1 cellular context compared by ENCODE assay signal in the genomic region with DNA sequence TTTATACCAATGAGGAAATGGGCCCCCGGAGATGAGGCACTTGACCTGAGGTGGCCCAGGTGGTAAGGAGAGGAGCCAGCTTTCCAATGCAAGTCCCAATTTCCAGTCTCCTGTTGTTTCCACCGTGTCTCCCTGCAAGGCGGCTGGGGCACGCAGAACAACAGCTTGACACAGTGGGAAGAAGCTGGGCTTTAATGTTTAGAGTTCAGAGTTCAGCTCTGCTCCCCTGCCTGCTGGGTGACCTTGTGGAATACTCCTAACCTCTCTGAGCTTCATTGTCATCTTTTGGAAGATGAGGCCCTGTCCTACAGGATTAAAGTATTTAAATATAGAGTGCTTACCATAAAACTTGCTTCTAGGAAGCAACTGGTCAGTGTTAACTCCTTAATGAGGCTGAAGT.
TF ChIP-seq lines count a peak whose summit lies in the region.

No MANE protein-coding gene starts in this region.

TF ChIP-seq in GM23338, 12 proteins besides CTCF, POLR2A, EP300 and RAD21 (continued from another document):
- TF ChIP-seq, protein P1, sequence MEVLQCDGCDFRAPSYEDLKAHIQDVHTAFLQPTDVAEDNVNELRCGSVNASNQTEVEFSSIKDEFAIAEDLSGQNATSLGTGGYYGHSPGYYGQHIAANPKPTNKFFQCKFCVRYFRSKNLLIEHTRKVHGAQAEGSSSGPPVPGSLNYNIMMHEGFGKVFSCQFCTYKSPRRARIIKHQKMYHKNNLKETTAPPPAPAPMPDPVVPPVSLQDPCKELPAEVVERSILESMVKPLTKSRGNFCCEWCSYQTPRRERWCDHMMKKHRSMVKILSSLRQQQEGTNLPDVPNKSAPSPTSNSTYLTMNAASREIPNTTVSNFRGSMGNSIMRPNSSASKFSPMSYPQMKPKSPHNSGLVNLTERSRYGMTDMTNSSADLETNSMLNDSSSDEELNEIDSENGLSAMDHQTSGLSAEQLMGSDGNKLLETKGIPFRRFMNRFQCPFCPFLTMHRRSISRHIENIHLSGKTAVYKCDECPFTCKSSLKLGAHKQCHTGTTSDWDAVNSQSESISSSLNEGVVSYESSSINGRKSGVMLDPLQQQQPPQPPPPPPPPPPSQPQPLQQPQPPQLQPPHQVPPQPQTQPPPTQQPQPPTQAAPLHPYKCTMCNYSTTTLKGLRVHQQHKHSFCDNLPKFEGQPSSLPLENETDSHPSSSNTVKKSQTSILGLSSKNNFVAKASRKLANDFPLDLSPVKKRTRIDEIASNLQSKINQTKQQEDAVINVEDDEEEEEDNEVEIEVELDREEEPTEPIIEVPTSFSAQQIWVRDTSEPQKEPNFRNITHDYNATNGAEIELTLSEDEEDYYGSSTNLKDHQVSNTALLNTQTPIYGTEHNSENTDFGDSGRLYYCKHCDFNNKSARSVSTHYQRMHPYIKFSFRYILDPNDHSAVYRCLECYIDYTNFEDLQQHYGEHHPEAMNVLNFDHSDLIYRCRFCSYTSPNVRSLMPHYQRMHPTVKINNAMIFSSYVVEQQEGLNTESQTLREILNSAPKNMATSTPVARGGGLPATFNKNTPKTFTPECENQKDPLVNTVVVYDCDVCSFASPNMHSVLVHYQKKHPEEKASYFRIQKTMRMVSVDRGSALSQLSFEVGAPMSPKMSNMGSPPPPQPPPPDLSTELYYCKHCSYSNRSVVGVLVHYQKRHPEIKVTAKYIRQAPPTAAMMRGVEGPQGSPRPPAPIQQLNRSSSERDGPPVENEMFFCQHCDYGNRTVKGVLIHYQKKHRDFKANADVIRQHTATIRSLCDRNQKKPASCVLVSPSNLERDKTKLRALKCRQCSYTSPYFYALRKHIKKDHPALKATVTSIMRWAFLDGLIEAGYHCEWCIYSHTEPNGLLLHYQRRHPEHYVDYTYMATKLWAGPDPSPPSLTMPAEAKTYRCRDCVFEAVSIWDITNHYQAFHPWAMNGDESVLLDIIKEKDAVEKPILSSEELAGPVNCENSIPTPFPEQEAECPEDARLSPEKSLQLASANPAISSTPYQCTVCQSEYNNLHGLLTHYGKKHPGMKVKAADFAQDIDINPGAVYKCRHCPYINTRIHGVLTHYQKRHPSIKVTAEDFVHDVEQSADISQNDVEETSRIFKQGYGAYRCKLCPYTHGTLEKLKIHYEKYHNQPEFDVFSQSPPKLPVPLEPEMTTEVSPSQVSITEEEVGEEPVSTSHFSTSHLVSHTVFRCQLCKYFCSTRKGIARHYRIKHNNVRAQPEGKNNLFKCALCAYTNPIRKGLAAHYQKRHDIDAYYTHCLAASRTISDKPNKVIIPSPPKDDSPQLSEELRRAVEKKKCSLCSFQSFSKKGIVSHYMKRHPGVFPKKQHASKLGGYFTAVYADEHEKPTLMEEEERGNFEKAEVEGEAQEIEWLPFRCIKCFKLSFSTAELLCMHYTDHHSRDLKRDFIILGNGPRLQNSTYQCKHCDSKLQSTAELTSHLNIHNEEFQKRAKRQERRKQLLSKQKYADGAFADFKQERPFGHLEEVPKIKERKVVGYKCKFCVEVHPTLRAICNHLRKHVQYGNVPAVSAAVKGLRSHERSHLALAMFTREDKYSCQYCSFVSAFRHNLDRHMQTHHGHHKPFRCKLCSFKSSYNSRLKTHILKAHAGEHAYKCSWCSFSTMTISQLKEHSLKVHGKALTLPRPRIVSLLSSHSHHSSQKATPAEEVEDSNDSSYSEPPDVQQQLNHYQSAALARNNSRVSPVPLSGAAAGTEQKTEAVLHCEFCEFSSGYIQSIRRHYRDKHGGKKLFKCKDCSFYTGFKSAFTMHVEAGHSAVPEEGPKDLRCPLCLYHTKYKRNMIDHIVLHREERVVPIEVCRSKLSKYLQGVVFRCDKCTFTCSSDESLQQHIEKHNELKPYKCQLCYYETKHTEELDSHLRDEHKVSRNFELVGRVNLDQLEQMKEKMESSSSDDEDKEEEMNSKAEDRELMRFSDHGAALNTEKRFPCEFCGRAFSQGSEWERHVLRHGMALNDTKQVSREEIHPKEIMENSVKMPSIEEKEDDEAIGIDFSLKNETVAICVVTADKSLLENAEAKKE (CRISPR knock-in tag; IDR thresholded peaks at IDR 0.05) = no peak
- TF ChIP-seq ZNF331 (CRISPR knock-in tag; IDR thresholded peaks at IDR 0.05; ENCODE audit: low read depth) (no peak), STAT1 (IDR thresholded peaks at IDR 0.05; ENCODE audit: unreplicated experiment) (no peak), EZH2 (IDR thresholded peaks at IDR 0.05; ENCODE audit: low read depth, unreplicated experiment) (no peak), NANOG (IDR thresholded peaks at IDR 0.05; ENCODE audit: borderline replicate concordance) (no peak), CREB1 (CRISPR knock-in tag; IDR thresholded peaks at IDR 0.05; ENCODE audit: low read depth) (no peak), POLR2AphosphoS5 (IDR thresholded peaks at IDR 0.05; ENCODE audit: low read depth) (no peak), ZNF114 (CRISPR knock-in tag; IDR thresholded peaks at IDR 0.05) (no peak)
- TF ChIP-seq, protein P2, sequence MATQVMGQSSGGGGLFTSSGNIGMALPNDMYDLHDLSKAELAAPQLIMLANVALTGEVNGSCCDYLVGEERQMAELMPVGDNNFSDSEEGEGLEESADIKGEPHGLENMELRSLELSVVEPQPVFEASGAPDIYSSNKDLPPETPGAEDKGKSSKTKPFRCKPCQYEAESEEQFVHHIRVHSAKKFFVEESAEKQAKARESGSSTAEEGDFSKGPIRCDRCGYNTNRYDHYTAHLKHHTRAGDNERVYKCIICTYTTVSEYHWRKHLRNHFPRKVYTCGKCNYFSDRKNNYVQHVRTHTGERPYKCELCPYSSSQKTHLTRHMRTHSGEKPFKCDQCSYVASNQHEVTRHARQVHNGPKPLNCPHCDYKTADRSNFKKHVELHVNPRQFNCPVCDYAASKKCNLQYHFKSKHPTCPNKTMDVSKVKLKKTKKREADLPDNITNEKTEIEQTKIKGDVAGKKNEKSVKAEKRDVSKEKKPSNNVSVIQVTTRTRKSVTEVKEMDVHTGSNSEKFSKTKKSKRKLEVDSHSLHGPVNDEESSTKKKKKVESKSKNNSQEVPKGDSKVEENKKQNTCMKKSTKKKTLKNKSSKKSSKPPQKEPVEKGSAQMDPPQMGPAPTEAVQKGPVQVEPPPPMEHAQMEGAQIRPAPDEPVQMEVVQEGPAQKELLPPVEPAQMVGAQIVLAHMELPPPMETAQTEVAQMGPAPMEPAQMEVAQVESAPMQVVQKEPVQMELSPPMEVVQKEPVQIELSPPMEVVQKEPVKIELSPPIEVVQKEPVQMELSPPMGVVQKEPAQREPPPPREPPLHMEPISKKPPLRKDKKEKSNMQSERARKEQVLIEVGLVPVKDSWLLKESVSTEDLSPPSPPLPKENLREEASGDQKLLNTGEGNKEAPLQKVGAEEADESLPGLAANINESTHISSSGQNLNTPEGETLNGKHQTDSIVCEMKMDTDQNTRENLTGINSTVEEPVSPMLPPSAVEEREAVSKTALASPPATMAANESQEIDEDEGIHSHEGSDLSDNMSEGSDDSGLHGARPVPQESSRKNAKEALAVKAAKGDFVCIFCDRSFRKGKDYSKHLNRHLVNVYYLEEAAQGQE (IDR thresholded peaks at IDR 0.05; ENCODE audit: unreplicated experiment) = no peak
- TF ChIP-seq, protein P3, sequence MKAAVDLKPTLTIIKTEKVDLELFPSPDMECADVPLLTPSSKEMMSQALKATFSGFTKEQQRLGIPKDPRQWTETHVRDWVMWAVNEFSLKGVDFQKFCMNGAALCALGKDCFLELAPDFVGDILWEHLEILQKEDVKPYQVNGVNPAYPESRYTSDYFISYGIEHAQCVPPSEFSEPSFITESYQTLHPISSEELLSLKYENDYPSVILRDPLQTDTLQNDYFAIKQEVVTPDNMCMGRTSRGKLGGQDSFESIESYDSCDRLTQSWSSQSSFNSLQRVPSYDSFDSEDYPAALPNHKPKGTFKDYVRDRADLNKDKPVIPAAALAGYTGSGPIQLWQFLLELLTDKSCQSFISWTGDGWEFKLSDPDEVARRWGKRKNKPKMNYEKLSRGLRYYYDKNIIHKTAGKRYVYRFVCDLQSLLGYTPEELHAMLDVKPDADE (IDR thresholded peaks at IDR 0.05) = no peak
